Comparison of ENCODE assay signal across 1 cellular context in the genomic region with DNA sequence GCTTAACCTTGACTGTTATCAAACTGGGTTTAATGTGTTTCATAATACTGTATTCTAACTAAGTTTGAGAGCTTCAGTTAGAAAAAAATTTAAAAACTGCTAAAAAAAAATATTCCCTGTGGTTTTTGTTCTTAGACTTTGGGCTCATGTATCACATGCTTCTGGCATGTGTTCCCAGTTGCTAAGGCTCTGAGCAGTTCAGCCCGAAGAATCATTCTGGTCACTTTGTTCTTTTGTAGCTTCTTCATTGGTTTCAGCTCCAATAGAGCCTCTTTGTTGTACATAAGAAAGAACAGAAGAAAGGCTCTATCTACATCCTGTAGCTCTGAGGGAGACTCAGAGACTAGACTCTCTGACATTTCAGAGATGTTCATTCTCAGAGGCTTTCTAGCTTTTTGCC.
TF ChIP-seq lines count a peak whose summit lies in the region.

No MANE protein-coding gene starts in this region.

TF ChIP-seq in GM12878, 131 proteins besides CTCF, POLR2A, EP300 and RAD21:
- no peak for TF ChIP-seq SIX5 (IDR thresholded peaks at IDR 0.05; ENCODE audit: low read depth, low read length, severe bottlenecking)
- TF ChIP-seq, protein P1, sequence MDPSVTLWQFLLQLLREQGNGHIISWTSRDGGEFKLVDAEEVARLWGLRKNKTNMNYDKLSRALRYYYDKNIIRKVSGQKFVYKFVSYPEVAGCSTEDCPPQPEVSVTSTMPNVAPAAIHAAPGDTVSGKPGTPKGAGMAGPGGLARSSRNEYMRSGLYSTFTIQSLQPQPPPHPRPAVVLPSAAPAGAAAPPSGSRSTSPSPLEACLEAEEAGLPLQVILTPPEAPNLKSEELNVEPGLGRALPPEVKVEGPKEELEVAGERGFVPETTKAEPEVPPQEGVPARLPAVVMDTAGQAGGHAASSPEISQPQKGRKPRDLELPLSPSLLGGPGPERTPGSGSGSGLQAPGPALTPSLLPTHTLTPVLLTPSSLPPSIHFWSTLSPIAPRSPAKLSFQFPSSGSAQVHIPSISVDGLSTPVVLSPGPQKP (IDR thresholded peaks at IDR 0.05; ENCODE audit: low read depth, low read length), result no peak
- no peak for TF ChIP-seq CREB1 (IDR thresholded peaks at IDR 0.05; ENCODE audit: low read depth)
- TF ChIP-seq, protein P2, sequence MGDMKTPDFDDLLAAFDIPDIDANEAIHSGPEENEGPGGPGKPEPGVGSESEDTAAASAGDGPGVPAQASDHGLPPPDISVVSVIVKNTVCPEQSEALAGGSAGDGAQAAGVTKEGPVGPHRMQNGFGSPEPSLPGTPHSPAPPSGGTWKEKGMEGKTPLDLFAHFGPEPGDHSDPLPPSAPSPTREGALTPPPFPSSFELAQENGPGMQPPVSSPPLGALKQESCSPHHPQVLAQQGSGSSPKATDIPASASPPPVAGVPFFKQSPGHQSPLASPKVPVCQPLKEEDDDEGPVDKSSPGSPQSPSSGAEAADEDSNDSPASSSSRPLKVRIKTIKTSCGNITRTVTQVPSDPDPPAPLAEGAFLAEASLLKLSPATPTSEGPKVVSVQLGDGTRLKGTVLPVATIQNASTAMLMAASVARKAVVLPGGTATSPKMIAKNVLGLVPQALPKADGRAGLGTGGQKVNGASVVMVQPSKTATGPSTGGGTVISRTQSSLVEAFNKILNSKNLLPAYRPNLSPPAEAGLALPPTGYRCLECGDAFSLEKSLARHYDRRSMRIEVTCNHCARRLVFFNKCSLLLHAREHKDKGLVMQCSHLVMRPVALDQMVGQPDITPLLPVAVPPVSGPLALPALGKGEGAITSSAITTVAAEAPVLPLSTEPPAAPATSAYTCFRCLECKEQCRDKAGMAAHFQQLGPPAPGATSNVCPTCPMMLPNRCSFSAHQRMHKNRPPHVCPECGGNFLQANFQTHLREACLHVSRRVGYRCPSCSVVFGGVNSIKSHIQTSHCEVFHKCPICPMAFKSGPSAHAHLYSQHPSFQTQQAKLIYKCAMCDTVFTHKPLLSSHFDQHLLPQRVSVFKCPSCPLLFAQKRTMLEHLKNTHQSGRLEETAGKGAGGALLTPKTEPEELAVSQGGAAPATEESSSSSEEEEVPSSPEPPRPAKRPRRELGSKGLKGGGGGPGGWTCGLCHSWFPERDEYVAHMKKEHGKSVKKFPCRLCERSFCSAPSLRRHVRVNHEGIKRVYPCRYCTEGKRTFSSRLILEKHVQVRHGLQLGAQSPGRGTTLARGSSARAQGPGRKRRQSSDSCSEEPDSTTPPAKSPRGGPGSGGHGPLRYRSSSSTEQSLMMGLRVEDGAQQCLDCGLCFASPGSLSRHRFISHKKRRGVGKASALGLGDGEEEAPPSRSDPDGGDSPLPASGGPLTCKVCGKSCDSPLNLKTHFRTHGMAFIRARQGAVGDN (IDR thresholded peaks at IDR 0.05), result no peak
- no peak for TF ChIP-seq BRCA1 (IDR thresholded peaks at IDR 0.05; ENCODE audit: low read depth, low read length)
